10 cellular contexts compared by ENCODE assay signal in genomic region chr1:206716519-206717236, GRCh38. TPM values are rescaled to one million over a fixed set of nuclear protein-coding genes. Genes with fewer than 3 reads are reported as not detected.
A peak's percentile ranks its signal among the peaks of the same experiment; 100 is the strongest.
DNase-seq lines count a peak whose midpoint lies in the region; ATAC-seq and TF ChIP-seq lines count a peak whose summit lies in the region.
"Had no signal": no experiment of that assay in that cellular context is flagged by ENCODE, and none has a peak within 500 bp of the region (broad histone marks: within the 10 kb centered on the region; RNA-seq: fewer than 3 reads in every experiment).

No MANE protein-coding gene starts in this region.

- H3F3A ChIP-seq in Loucy (ENCODE audit: low read depth), result no peaks in the 10 kb centered on the region

- peak overlapping the region; percentile 79 for H3K27ac Mint-ChIP-seq in activated T-cell treated with anti-CD3 and anti-CD28 coated beads, Interleukin-2, amount 50 U/mL, for 24 hours
- peak overlapping the region; percentile 41 for H3K27ac Mint-ChIP-seq in endodermal cell
- H3K27ac Mint-ChIP-seq in stimulated activated naive CD8-positive, alpha-beta T cell treated with anti-CD3 and anti-CD28 coated beads, Interleukin-15, amount 100 ng/mL, for 72 hours, result peak overlapping the region; percentile 13 to 20

- in situ Hi-C loops in ACHN (cut with HindIII; ENCODE audit: low pct_ligation_motif_present, low pct_unique_long_range_greater_than_20kb, low sequenced_read_pairs), result no loop called here

- H3K9me2 ChIP-seq in Loucy (replicated peaks; ENCODE audit: low read depth, low read length), result no peaks in the 10 kb centered on the region

- peak overlapping the region; percentile 15 for H3K4me3 ChIP-seq in Loucy (ENCODE audit: low read length, poor library complexity, severe bottlenecking)
- no peak overlapping the region for H3K4me3 ChIP-seq in endodermal cell (ENCODE audit: low read length)

- H3K27me3 Mint-ChIP-seq in activated T-cell treated with anti-CD3 and anti-CD28 coated beads, Interleukin-2, amount 50 U/mL, for 24 hours, result no peaks in the 10 kb centered on the region
- H3K27me3 Mint-ChIP-seq in endodermal cell (ENCODE audit: insufficient read depth), result no peaks in the 10 kb centered on the region
- no peaks in the 10 kb centered on the region for H3K27me3 Mint-ChIP-seq in stimulated activated naive CD8-positive, alpha-beta T cell treated with anti-CD3 and anti-CD28 coated beads, Interleukin-15, amount 100 ng/mL, for 72 hours

- H4K20me1 ChIP-seq in Loucy (ENCODE audit: insufficient read depth, low read length, poor library complexity, severe bottlenecking), result peaks cover 32% of the 10 kb centered on the region

- H3K9me3 Mint-ChIP-seq in activated T-cell treated with anti-CD3 and anti-CD28 coated beads, Interleukin-2, amount 50 U/mL, for 24 hours, result no peaks in the 10 kb centered on the region
- H3K9me3 Mint-ChIP-seq in endodermal cell, result no peaks in the 10 kb centered on the region
- H3K9me3 Mint-ChIP-seq in stimulated activated naive CD8-positive, alpha-beta T cell treated with anti-CD3 and anti-CD28 coated beads, Interleukin-15, amount 100 ng/mL, for 72 hours, result no peaks in the 10 kb centered on the region

- ATAC-seq in stimulated activated naive CD8-positive, alpha-beta T cell treated with anti-CD3 and anti-CD28 coated beads, Interleukin-15, amount 100 ng/mL, for 72 hours, result peak; percentile 31
- ATAC-seq in HG02763 (IDR thresholded peaks at IDR 0.05; ENCODE audit: unreplicated experiment), result no peak

- H3K27ac ChIP-seq in endodermal cell (ENCODE audit: low read depth, low read length), result peak overlapping the region; percentile 25

- H3K4me1 Mint-ChIP-seq in activated T-cell treated with anti-CD3 and anti-CD28 coated beads, Interleukin-2, amount 50 U/mL, for 24 hours (ENCODE audit: low read depth), result peaks cover 89% of the 10 kb centered on the region
- H3K4me1 Mint-ChIP-seq in endodermal cell, result peaks cover 41% of the 10 kb centered on the region
- H3K4me1 Mint-ChIP-seq in stimulated activated naive CD8-positive, alpha-beta T cell treated with anti-CD3 and anti-CD28 coated beads, Interleukin-15, amount 100 ng/mL, for 72 hours, result peaks cover 90% of the 10 kb centered on the region

- H3K27me3 ChIP-seq in Loucy (ENCODE audit: insufficient read depth, low read length, poor library complexity, severe bottlenecking), result no peaks in the 10 kb centered on the region
- H3K27me3 ChIP-seq in endodermal cell (ENCODE audit: control insufficient read depth, insufficient read depth, low read length, poor library complexity, severe bottlenecking), result no peaks in the 10 kb centered on the region

- TF ChIP-seq CTCF in Loucy (conservative IDR thresholded peaks at IDR 0.05; ENCODE audit: low read length), result no peak
- no peak for TF ChIP-seq CTCF in endodermal cell (conservative IDR thresholded peaks at IDR 0.05)
- no peak for TF ChIP-seq CTCF in GM10266 (IDR thresholded peaks at IDR 0.05; ENCODE audit: control insufficient read depth, insufficient read depth, low read depth, missing control alignments)

- H3K4me2 ChIP-seq in Loucy (ENCODE audit: low read depth, low read length, poor library complexity, severe bottlenecking), result peak overlapping the region; percentile 47

- H3K9ac ChIP-seq in Loucy (ENCODE audit: low read depth, low read length, poor library complexity, severe bottlenecking) (peak overlapping the region; percentile 43), endodermal cell (ENCODE audit: extremely low read depth, low read length, poor library complexity, severe bottlenecking) (no peak overlapping the region)

- H2AFZ ChIP-seq in Loucy (ENCODE audit: low read length), result no peak overlapping the region

- no peak for DNase-seq in activated T-cell treated with anti-CD3 and anti-CD28 coated beads, Interleukin-2, amount 50 U/mL, for 24 hours
- DNase-seq in activated T-cell treated with anti-CD3 and anti-CD28 coated beads, Interleukin-2, amount 50 U/mL, for 48 hours, result no peak
- no peak for DNase-seq in endodermal cell
- DNase-seq in stimulated activated naive CD8-positive, alpha-beta T cell treated with anti-CD3 and anti-CD28 coated beads, Interleukin-15, amount 100 ng/mL, for 72 hours, result no peak
- no peak for DNase-seq in ACHN
- DNase-seq in GM10266 (ENCODE audit: extremely low spot score), result no peak
- DNase-seq: foreskin melanocyte had no signal

- H3K4me3 Mint-ChIP-seq in activated T-cell treated with anti-CD3 and anti-CD28 coated beads, Interleukin-2, amount 50 U/mL, for 24 hours, result peak overlapping the region; percentile 2
- H3K4me3 Mint-ChIP-seq in endodermal cell, result no peak overlapping the region
- peak overlapping the region; percentile 29 to 42 for H3K4me3 Mint-ChIP-seq in stimulated activated naive CD8-positive, alpha-beta T cell treated with anti-CD3 and anti-CD28 coated beads, Interleukin-15, amount 100 ng/mL, for 72 hours

- no peaks in the 10 kb centered on the region for H3K36me3 ChIP-seq in Loucy (ENCODE audit: insufficient read depth, low read length)
- no peaks in the 10 kb centered on the region for H3K36me3 ChIP-seq in endodermal cell (ENCODE audit: control insufficient read depth, insufficient read depth, low read length)

- H3K9me3 ChIP-seq in Loucy (ENCODE audit: insufficient read depth, low read depth, low read length), result no peaks in the 10 kb centered on the region
- H3K9me3 ChIP-seq in endodermal cell (ENCODE audit: control insufficient read depth, low read length), result no peaks in the 10 kb centered on the region

- H3K4me1 ChIP-seq in Loucy (ENCODE audit: insufficient read depth, low read length, poor library complexity, severe bottlenecking) (peaks cover 49% of the 10 kb centered on the region), endodermal cell (ENCODE audit: control insufficient read depth, insufficient read depth, low read length) (no peaks in the 10 kb centered on the region)

- H3K79me2 ChIP-seq in Loucy (ENCODE audit: insufficient read depth, low read length), result peaks cover 98% of the 10 kb centered on the region

- peaks cover 2% of the 10 kb centered on the region for H3K36me3 Mint-ChIP-seq in activated T-cell treated with anti-CD3 and anti-CD28 coated beads, Interleukin-2, amount 50 U/mL, for 24 hours (ENCODE audit: low read depth)
- no peaks in the 10 kb centered on the region for H3K36me3 Mint-ChIP-seq in endodermal cell (ENCODE audit: low read depth)

- WGBS in endodermal cell (ENCODE audit: insufficient coverage in 1 of 2, insufficient read length in 1 of 2), 2 experiments, result 92 to 94% methylated on average over 9 to 10 of the region's 10 CpGs

RNA-seq across cellular contexts. Expression of gene MAPKAPK2, which starts 32.0 kb away (rescaled TPM):
- 10 to 100 TPM; 72.8 to 79.7 TPM for total RNA-seq in endodermal cell
- 79.7 TPM for polyA plus RNA-seq in endodermal cell (2013, experiment 1 of 2)
- polyA plus RNA-seq in endodermal cell (2013, experiment 2 of 2), result 76.4 TPM

RNA-seq across cellular contexts. Expression of gene IL19, which starts 53.9 kb away (rescaled TPM):
- not detected for total RNA-seq in endodermal cell
- not detected for polyA plus RNA-seq in endodermal cell (2013, experiment 1 of 2)
- polyA plus RNA-seq in endodermal cell (2013, experiment 2 of 2), result not detected
- total RNA-seq: T-helper 1 cell treated with Interleukin-12 subunit alpha and Interleukin-12 subunit beta and Interleukin-4 antibody, amounts not matched to agents 30 ng/mL and 1 ng/mL, for 36 hours had no signal

RNA-seq across cellular contexts. Expression of gene IL10, which starts 55.6 kb away (rescaled TPM):
- not detected for total RNA-seq in endodermal cell
- not detected for polyA plus RNA-seq in endodermal cell (2013, experiment 1 of 2)
- not detected for polyA plus RNA-seq in endodermal cell (2013, experiment 2 of 2)

Comparison
In these comparisons a context has a peak if more than half of its experiments do, and no peak if none do; other contexts are left out.
1. H3K27ac Mint-ChIP-seq: peak in every context shown above with its lines; median percentile 79 in activated T-cell treated with anti-CD3 and anti-CD28 coated beads, Interleukin-2, amount 50 U/mL, for 24 hours; 41 in endodermal cell; 16 in stimulated activated naive CD8-positive, alpha-beta T cell treated with anti-CD3 and anti-CD28 coated beads, Interleukin-15, amount 100 ng/mL, for 72 hours.